ENCODE assay signal across 1 cellular context in the genomic region with DNA sequence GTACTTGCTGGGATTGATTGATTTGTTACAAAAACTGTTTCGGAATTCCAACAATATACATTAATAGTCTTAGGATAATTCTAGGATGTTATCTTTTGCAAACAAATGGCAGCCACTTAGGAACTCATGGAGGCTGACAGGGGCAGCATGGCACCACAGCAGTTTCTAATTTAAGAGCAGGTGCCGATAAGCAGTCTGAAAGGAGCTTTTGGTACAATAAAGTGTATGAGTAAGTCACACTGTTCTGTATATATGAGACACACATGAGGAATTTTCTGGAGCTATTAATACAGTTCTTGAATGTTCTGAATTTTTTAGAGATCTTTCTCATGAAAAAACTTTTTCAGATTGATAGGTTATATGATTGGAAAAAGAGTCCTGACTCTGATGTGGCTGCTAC.
TF ChIP-seq lines count a peak whose summit lies in the region.

No MANE protein-coding gene starts in this region.

TF ChIP-seq in SK-N-SH, 30 proteins besides CTCF, POLR2A, EP300 and RAD21:
- TF ChIP-seq TCF12 (IDR thresholded peaks at IDR 0.05) (peak; percentile 53), NFIC (IDR thresholded peaks at IDR 0.05; ENCODE audit: borderline replicate concordance) (no peak), RFX5 (IDR thresholded peaks at IDR 0.05; ENCODE audit: low read length) (no peak), FOXJ3 (CRISPR knock-in tag; IDR thresholded peaks at IDR 0.05) (no peak), YY1 (IDR thresholded peaks at IDR 0.05; ENCODE audit: low read depth) (no peak), FOSL2 (IDR thresholded peaks at IDR 0.05; ENCODE audit: borderline replicate concordance, low read depth) (0 out of 2 replicates have a peak, but pooled peaks have one; percentile 14), TEAD4 (IDR thresholded peaks at IDR 0.05; ENCODE audit: borderline replicate concordance, insufficient read depth) (no peak), GATA2 (CRISPR knock-in tag; IDR thresholded peaks at IDR 0.05) (no peak), MEF2A (IDR thresholded peaks at IDR 0.05; ENCODE audit: borderline replicate concordance, low read depth) (no peak)
- TF ChIP-seq, protein P1, sequence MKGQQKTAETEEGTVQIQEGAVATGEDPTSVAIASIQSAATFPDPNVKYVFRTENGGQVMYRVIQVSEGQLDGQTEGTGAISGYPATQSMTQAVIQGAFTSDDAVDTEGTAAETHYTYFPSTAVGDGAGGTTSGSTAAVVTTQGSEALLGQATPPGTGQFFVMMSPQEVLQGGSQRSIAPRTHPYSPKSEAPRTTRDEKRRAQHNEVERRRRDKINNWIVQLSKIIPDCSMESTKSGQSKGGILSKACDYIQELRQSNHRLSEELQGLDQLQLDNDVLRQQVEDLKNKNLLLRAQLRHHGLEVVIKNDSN (IDR thresholded peaks at IDR 0.05; ENCODE audit: borderline replicate concordance, low read depth) = no peak
- TF ChIP-seq, protein P2, sequence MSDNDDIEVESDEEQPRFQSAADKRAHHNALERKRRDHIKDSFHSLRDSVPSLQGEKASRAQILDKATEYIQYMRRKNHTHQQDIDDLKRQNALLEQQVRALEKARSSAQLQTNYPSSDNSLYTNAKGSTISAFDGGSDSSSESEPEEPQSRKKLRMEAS (IDR thresholded peaks at IDR 0.05; ENCODE audit: low read depth) = 0 out of 2 replicates have a peak, but pooled peaks have one; percentile 28
